1 cellular context compared by ENCODE assay signal in genomic region chr10:43420369-43421200, GRCh38.
TF ChIP-seq lines count a peak whose summit lies in the region.

No MANE protein-coding gene starts in this region.

TF ChIP-seq in K562, 482 proteins besides CTCF, POLR2A, EP300 and RAD21 (continued from another document and continues in another):
- TF ChIP-seq VEZF1 (CRISPR knock-in tag; IDR thresholded peaks at IDR 0.05), result peak; percentile 77
- peak; percentile 34 for TF ChIP-seq TAL1 (IDR thresholded peaks at IDR 0.05)
- TF ChIP-seq RCOR1 (IDR thresholded peaks at IDR 0.05; ENCODE audit: borderline replicate concordance in 1 of 2, low read depth in 2 of 2, low read length in 2 of 2), result peak in 1 of 2 experiments; percentile 34; a peak in 1 of 4 replicates
- TF ChIP-seq NBN (IDR thresholded peaks at IDR 0.05; ENCODE audit: low read depth), result no peak
- TF ChIP-seq ARNT (IDR thresholded peaks at IDR 0.05), result no peak
- TF ChIP-seq, protein P1, sequence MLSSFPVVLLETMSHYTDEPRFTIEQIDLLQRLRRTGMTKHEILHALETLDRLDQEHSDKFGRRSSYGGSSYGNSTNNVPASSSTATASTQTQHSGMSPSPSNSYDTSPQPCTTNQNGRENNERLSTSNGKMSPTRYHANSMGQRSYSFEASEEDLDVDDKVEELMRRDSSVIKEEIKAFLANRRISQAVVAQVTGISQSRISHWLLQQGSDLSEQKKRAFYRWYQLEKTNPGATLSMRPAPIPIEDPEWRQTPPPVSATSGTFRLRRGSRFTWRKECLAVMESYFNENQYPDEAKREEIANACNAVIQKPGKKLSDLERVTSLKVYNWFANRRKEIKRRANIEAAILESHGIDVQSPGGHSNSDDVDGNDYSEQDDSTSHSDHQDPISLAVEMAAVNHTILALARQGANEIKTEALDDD (IDR thresholded peaks at IDR 0.05), result peak; percentile 78
- no peak for TF ChIP-seq FOSL1 (tag; conservative IDR thresholded peaks at IDR 0.05)
- TF ChIP-seq NELFE (IDR thresholded peaks at IDR 0.05; ENCODE audit: insufficient read depth, insufficient read length), result no peak
- TF ChIP-seq ZC3H4 (CRISPR knock-in tag; IDR thresholded peaks at IDR 0.05; ENCODE audit: borderline replicate concordance), result no peak
- TF ChIP-seq ZMIZ1 (IDR thresholded peaks at IDR 0.05; ENCODE audit: low read depth in 2 of 2, low read length in 2 of 2), result no peak
- peak in 1 of 2 experiments; percentile 80; a peak in 2 of 4 replicates for TF ChIP-seq HDAC1 (IDR thresholded peaks at IDR 0.05)
- TF ChIP-seq PHB (CRISPR knock-in tag; IDR thresholded peaks at IDR 0.05), result no peak
- no peak for TF ChIP-seq HES1 (IDR thresholded peaks at IDR 0.05; ENCODE audit: low read depth)
- TF ChIP-seq NFYB (IDR thresholded peaks at IDR 0.05; ENCODE audit: extremely low read depth, insufficient read length), result no peak
- peak; percentile 41 to 45; a peak in 3 of 4 replicates for TF ChIP-seq MAZ (CRISPR knock-in tag; conservative IDR thresholded peaks at IDR 0.05 in 1 of 2, IDR thresholded peaks at IDR 0.05 in 1 of 2)
- TF ChIP-seq MNT (conservative IDR thresholded peaks at IDR 0.05), result peak; percentile 74 to 82
- TF ChIP-seq SRSF7 (optimal IDR thresholded peaks at IDR 0.05; ENCODE audit: low read depth, low read length), result no peak
- TF ChIP-seq PHF8 (IDR thresholded peaks at IDR 0.05; ENCODE audit: borderline replicate concordance, low read length), result peak; percentile 61; the same call in 1 of the 2 replicates
- TF ChIP-seq ESRRA (IDR thresholded peaks at IDR 0.05; ENCODE audit: borderline replicate concordance, low read depth), result peak; percentile 84; the same call in 1 of the 2 replicates
- no peak for TF ChIP-seq SNIP1 (IDR thresholded peaks at IDR 0.05; ENCODE audit: low read depth)
- TF ChIP-seq MCM2 (IDR thresholded peaks at IDR 0.05; ENCODE audit: low read depth), result no peak
- TF ChIP-seq IRF9 (tag; IDR thresholded peaks at IDR 0.05), result peak; percentile 80
- TF ChIP-seq, protein P2, sequence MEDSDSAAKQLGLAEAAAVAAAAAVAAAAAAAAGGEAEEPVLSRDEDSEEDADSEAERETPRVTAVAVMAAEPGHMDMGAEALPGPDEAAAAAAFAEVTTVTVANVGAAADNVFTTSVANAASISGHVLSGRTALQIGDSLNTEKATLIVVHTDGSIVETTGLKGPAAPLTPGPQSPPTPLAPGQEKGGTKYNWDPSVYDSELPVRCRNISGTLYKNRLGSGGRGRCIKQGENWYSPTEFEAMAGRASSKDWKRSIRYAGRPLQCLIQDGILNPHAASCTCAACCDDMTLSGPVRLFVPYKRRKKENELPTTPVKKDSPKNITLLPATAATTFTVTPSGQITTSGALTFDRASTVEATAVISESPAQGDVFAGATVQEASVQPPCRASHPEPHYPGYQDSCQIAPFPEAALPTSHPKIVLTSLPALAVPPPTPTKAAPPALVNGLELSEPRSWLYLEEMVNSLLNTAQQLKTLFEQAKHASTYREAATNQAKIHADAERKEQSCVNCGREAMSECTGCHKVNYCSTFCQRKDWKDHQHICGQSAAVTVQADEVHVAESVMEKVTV (CRISPR knock-in tag; IDR thresholded peaks at IDR 0.05), result peak; percentile 14; the same call in 1 of the 2 replicates
- TF ChIP-seq ELF1 (tag; IDR thresholded peaks at IDR 0.05), result no peak
- no peak for TF ChIP-seq ZNF232 (CRISPR knock-in tag; IDR thresholded peaks at IDR 0.05)
- no peak for TF ChIP-seq HOXB6 (CRISPR knock-in tag; IDR thresholded peaks at IDR 0.05; ENCODE audit: borderline replicate concordance)
- no peak for TF ChIP-seq ZBTB9 (CRISPR knock-in tag; IDR thresholded peaks at IDR 0.05)
- TF ChIP-seq WHSC1 (IDR thresholded peaks at IDR 0.05; ENCODE audit: low read length), result no peak
- no peak for TF ChIP-seq HNRNPL (IDR thresholded peaks at IDR 0.05; ENCODE audit: low read depth, low read length)
- TF ChIP-seq RBM14 (IDR thresholded peaks at IDR 0.05; ENCODE audit: borderline replicate concordance, insufficient read depth, low read depth, low read length), result no peak
- TF ChIP-seq BRCA1 (IDR thresholded peaks at IDR 0.05), result no peak
- TF ChIP-seq BRCA1 (CRISPR knock-in tag; IDR thresholded peaks at IDR 0.05), result no peak
- TF ChIP-seq, protein P3, sequence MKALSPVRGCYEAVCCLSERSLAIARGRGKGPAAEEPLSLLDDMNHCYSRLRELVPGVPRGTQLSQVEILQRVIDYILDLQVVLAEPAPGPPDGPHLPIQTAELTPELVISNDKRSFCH (CRISPR knock-in tag; IDR thresholded peaks at IDR 0.05), result no peak
- TF ChIP-seq, protein P3 (tag; IDR thresholded peaks at IDR 0.05), result peak; percentile 62
- no peak for TF ChIP-seq RNF219 (CRISPR knock-in tag; IDR thresholded peaks at IDR 0.05)
- TF ChIP-seq ERF (CRISPR knock-in tag; IDR thresholded peaks at IDR 0.05), result no peak; the same call in 1 of the 2 replicates
- TF ChIP-seq TCF7L2 (IDR thresholded peaks at IDR 0.05; ENCODE audit: low read depth, low read length), result no peak
- TF ChIP-seq HLTF (IDR thresholded peaks at IDR 0.05), result peak; percentile 71; the same call in 1 of the 2 replicates
- TF ChIP-seq TCF3 (CRISPR knock-in tag; IDR thresholded peaks at IDR 0.05), result peak; percentile 47; the same call in 1 of the 2 replicates
- no peak for TF ChIP-seq SP1 (CRISPR knock-in tag; IDR thresholded peaks at IDR 0.05)
- TF ChIP-seq ZNF124 (CRISPR knock-in tag; IDR thresholded peaks at IDR 0.05), result no peak
- no peak for TF ChIP-seq SP2 (IDR thresholded peaks at IDR 0.05; ENCODE audit: extremely low read depth, low read depth, low read length, poor library complexity, severe bottlenecking)
- TF ChIP-seq GATAD2B (IDR thresholded peaks at IDR 0.05; ENCODE audit: borderline replicate concordance), result 0 out of 2 replicates have a peak, but pooled peaks have one; percentile 43
- peak; percentile 92 for TF ChIP-seq RBFOX2 (IDR thresholded peaks at IDR 0.05; ENCODE audit: low read depth, low read length)
- TF ChIP-seq GABPA (tag; conservative IDR thresholded peaks at IDR 0.05; ENCODE audit: low read depth), result peak; percentile 67
- no peak for TF ChIP-seq ZNF57 (CRISPR knock-in tag; IDR thresholded peaks at IDR 0.05)
- TF ChIP-seq ASH1L (IDR thresholded peaks at IDR 0.05; ENCODE audit: borderline replicate concordance, low read depth, partially characterized antibody), result no peak
- TF ChIP-seq, protein P4, sequence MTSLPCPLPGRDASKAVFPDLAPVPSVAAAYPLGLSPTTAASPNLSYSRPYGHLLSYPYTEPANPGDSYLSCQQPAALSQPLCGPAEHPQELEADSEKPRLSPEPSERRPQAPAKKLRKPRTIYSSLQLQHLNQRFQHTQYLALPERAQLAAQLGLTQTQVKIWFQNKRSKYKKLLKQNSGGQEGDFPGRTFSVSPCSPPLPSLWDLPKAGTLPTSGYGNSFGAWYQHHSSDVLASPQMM (CRISPR knock-in tag; IDR thresholded peaks at IDR 0.05), result no peak
- TF ChIP-seq CREBBP (IDR thresholded peaks at IDR 0.05; ENCODE audit: low read depth, low read length), result no peak
- peak; percentile 72 for TF ChIP-seq DPF2 (IDR thresholded peaks at IDR 0.05)
- TF ChIP-seq STAT5B (CRISPR knock-in tag; IDR thresholded peaks at IDR 0.05), result no peak
- TF ChIP-seq ZNF507 (tag; conservative IDR thresholded peaks at IDR 0.05), result no peak
- peak; percentile 41; the same call in 1 of the 2 replicates for TF ChIP-seq ZNF282 (CRISPR knock-in tag; IDR thresholded peaks at IDR 0.05)
- TF ChIP-seq, protein P5, sequence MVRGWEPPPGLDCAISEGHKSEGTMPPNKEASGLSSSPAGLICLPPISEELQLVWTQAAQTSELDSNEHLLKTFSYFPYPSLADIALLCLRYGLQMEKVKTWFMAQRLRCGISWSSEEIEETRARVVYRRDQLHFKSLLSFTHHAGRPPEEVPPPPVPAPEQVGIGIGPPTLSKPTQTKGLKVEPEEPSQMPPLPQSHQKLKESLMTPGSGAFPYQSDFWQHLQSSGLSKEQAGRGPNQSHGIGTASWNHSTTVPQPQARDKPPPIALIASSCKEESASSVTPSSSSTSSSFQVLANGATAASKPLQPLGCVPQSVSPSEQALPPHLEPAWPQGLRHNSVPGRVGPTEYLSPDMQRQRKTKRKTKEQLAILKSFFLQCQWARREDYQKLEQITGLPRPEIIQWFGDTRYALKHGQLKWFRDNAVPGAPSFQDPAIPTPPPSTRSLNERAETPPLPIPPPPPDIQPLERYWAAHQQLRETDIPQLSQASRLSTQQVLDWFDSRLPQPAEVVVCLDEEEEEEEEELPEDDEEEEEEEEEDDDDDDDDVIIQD (CRISPR knock-in tag; IDR thresholded peaks at IDR 0.05), result no peak
